ENCODE assay signal across 23 cellular contexts in the genomic region with DNA sequence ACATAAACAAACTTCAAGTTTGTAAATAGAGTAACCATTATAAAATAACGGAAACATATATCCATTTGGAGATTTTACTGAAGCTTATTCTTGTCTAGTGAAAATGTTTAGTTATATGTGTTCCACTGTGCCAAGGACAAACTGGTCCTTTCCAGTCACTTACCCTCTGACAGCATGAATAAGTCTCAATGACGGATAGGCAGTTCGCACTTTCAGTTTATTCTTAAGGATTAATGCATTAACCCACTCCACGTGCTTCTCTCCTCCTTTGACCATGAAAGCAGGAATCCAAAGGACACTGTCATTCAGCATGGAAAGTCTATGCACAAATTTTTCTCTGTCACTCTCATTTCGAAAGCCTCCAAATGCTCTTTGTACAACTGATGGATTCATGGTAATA. TPM values are rescaled to one million over a fixed set of nuclear protein-coding genes. Genes with fewer than 3 reads are reported as not detected.
DNase-seq lines count a peak whose midpoint lies in the region; ATAC-seq lines count a peak whose summit lies in the region.
"Had no signal": no experiment of that assay in that cellular context is flagged by ENCODE, and none has a peak within 500 bp of the region (broad histone marks: within the 10 kb centered on the region; RNA-seq: fewer than 3 reads in every experiment).

No MANE protein-coding gene starts in this region.

- H3K27ac Mint-ChIP-seq in activated naive CD8-positive, alpha-beta T cell, result peak overlapping the region; percentile 70
- no peak overlapping the region for H3K27ac Mint-ChIP-seq in activated naive CD8-positive, alpha-beta T cell treated with anti-CD3 and anti-CD28 coated beads, Interleukin-2, amount 50 U/mL, for 24 hours
- H3K27ac Mint-ChIP-seq in IgD-negative memory B cell, result peak overlapping the region; percentile 58 to 96 (median 81)
- peak overlapping the region; percentile 66 for H3K27ac Mint-ChIP-seq in activated T-helper 17 cell treated with anti-CD3 and anti-CD28 coated beads, Interleukin-2, amount 50 U/mL, for 72 hours
- H3K27ac Mint-ChIP-seq in stimulated activated memory B cell treated with anti-CD40 and anti-IgM and Interleukin-4, amounts not matched to agents 10 μg/mL and 1 μg/mL and 100 μg/mL, for 72 hours, result peak overlapping the region; percentile 81

- H3K36me3 Mint-ChIP-seq in activated naive CD8-positive, alpha-beta T cell, result peaks cover 19% of the 10 kb centered on the region
- peaks cover 46% of the 10 kb centered on the region for H3K36me3 Mint-ChIP-seq in activated naive CD8-positive, alpha-beta T cell treated with anti-CD3 and anti-CD28 coated beads, Interleukin-2, amount 50 U/mL, for 24 hours (ENCODE audit: low read depth)
- H3K36me3 Mint-ChIP-seq in IgD-negative memory B cell, result peaks cover 7% of the 10 kb centered on the region
- H3K36me3 Mint-ChIP-seq in activated T-helper 17 cell treated with anti-CD3 and anti-CD28 coated beads, Interleukin-2, amount 50 U/mL, for 72 hours (ENCODE audit: low read depth), result peaks cover 62% of the 10 kb centered on the region
- peaks cover 36% of the 10 kb centered on the region for H3K36me3 Mint-ChIP-seq in stimulated activated memory B cell treated with anti-CD40 and anti-IgM and Interleukin-4, amounts not matched to agents 10 μg/mL and 1 μg/mL and 100 μg/mL, for 72 hours

- no peak overlapping the region for H3K4me3 Mint-ChIP-seq in activated naive CD8-positive, alpha-beta T cell
- no peak overlapping the region for H3K4me3 Mint-ChIP-seq in activated naive CD8-positive, alpha-beta T cell treated with anti-CD3 and anti-CD28 coated beads, Interleukin-2, amount 50 U/mL, for 24 hours
- H3K4me3 Mint-ChIP-seq in IgD-negative memory B cell, result peak overlapping the region; percentile 76 to 92 (median 84)
- H3K4me3 Mint-ChIP-seq in activated T-helper 17 cell treated with anti-CD3 and anti-CD28 coated beads, Interleukin-2, amount 50 U/mL, for 72 hours, result peak overlapping the region; percentile 41
- H3K4me3 Mint-ChIP-seq in stimulated activated memory B cell treated with anti-CD40 and anti-IgM and Interleukin-4, amounts not matched to agents 10 μg/mL and 1 μg/mL and 100 μg/mL, for 72 hours, result peak overlapping the region; percentile 78
- H3K4me3 Mint-ChIP-seq: CD14-positive monocyte, neural crest cell, T-helper 17 cell had no signal

- H3K9me3 Mint-ChIP-seq in activated naive CD8-positive, alpha-beta T cell (ENCODE audit: low read depth), result peaks cover under 1% of the 10 kb centered on the region
- H3K9me3 Mint-ChIP-seq in activated naive CD8-positive, alpha-beta T cell treated with anti-CD3 and anti-CD28 coated beads, Interleukin-2, amount 50 U/mL, for 24 hours, result no peaks in the 10 kb centered on the region
- H3K9me3 Mint-ChIP-seq in IgD-negative memory B cell, result no peaks in the 10 kb centered on the region
- H3K9me3 Mint-ChIP-seq in activated T-helper 17 cell treated with anti-CD3 and anti-CD28 coated beads, Interleukin-2, amount 50 U/mL, for 72 hours, result no peaks in the 10 kb centered on the region
- no peaks in the 10 kb centered on the region for H3K9me3 Mint-ChIP-seq in stimulated activated memory B cell treated with anti-CD40 and anti-IgM and Interleukin-4, amounts not matched to agents 10 μg/mL and 1 μg/mL and 100 μg/mL, for 72 hours
- H3K9me3 Mint-ChIP-seq: CD14-positive monocyte, neural crest cell had no signal

- ATAC-seq in activated naive CD8-positive, alpha-beta T cell treated with anti-CD3 and anti-CD28 coated beads, Interleukin-2, amount 50 U/mL, for 24 hours, result no peak
- ATAC-seq in activated T-helper 17 cell treated with anti-CD3 and anti-CD28 coated beads, Interleukin-2, amount 50 U/mL, for 72 hours (replicated peaks), result no peak
- ATAC-seq in stimulated activated memory B cell treated with anti-CD40 and anti-IgM and Interleukin-4, amounts not matched to agents 10 μg/mL and 1 μg/mL and 100 μg/mL, for 72 hours, result no peak
- ATAC-seq: left ventricle myocardium superior, T-helper 17 cell had no signal

- no peak for DNase-seq in activated naive CD8-positive, alpha-beta T cell treated with anti-CD3 and anti-CD28 coated beads, Interleukin-2, amount 50 U/mL, for 24 hours
- no peak for DNase-seq in NOMO-1 treated with dmso at 0.1 percent for 144 hours (lab: John Stamatoyannopoulos, UW; ENCODE audit: unreplicated experiment)
- DNase-seq in epidermal melanocyte (ENCODE audit: insufficient read length, low spot score), result no peak
- no peak for DNase-seq in stimulated activated naive CD4-positive, alpha-beta T cell (lab: John Stamatoyannopoulos, UW)
- DNase-seq: activated CD8-positive, alpha-beta memory T cell treated with anti-CD3 and anti-CD28 coated beads for 24 hours; effector CD4-positive, alpha-beta T cell; erythroblast; foreskin fibroblast; left ventricle myocardium superior; NCI-H1105; NCI-H2029 treated with DMSO at 0.1 percent for 48 hours; NCI-H226; NCI-H774; Peyer's patch; posterior cingulate gyrus; T-helper 17 cell had no signal

- peaks cover 67% of the 10 kb centered on the region for H3K4me1 Mint-ChIP-seq in activated naive CD8-positive, alpha-beta T cell (ENCODE audit: low read depth)
- peaks cover 77% of the 10 kb centered on the region for H3K4me1 Mint-ChIP-seq in activated naive CD8-positive, alpha-beta T cell treated with anti-CD3 and anti-CD28 coated beads, Interleukin-2, amount 50 U/mL, for 24 hours
- peaks cover 48 to 61% (median 53%) of the 10 kb centered on the region in 3 donors for H3K4me1 Mint-ChIP-seq in IgD-negative memory B cell
- peaks cover 34% of the 10 kb centered on the region for H3K4me1 Mint-ChIP-seq in activated T-helper 17 cell treated with anti-CD3 and anti-CD28 coated beads, Interleukin-2, amount 50 U/mL, for 72 hours
- H3K4me1 Mint-ChIP-seq in stimulated activated memory B cell treated with anti-CD40 and anti-IgM and Interleukin-4, amounts not matched to agents 10 μg/mL and 1 μg/mL and 100 μg/mL, for 72 hours, result peaks cover 65% of the 10 kb centered on the region
- H3K4me1 Mint-ChIP-seq: neural crest cell had no signal

- H3K27me3 Mint-ChIP-seq in activated naive CD8-positive, alpha-beta T cell, result no peaks in the 10 kb centered on the region
- H3K27me3 Mint-ChIP-seq in activated naive CD8-positive, alpha-beta T cell treated with anti-CD3 and anti-CD28 coated beads, Interleukin-2, amount 50 U/mL, for 24 hours, result no peaks in the 10 kb centered on the region
- no peaks in the 10 kb centered on the region for H3K27me3 Mint-ChIP-seq in IgD-negative memory B cell
- H3K27me3 Mint-ChIP-seq in activated T-helper 17 cell treated with anti-CD3 and anti-CD28 coated beads, Interleukin-2, amount 50 U/mL, for 72 hours, result no peaks in the 10 kb centered on the region
- no peaks in the 10 kb centered on the region for H3K27me3 Mint-ChIP-seq in stimulated activated memory B cell treated with anti-CD40 and anti-IgM and Interleukin-4, amounts not matched to agents 10 μg/mL and 1 μg/mL and 100 μg/mL, for 72 hours
- H3K27me3 Mint-ChIP-seq: T-helper 17 cell had no signal

RNA-seq across cellular contexts. Expression of a gene that starts 47.1 kb away (rescaled TPM):
- polyA plus RNA-seq in IgD-negative memory B cell, result 24.2 TPM
- total RNA-seq in activated T-helper 17 cell treated with anti-CD3 and anti-CD28 coated beads, Interleukin-2, amount 50 U/mL, for 72 hours, result 10 to 100 TPM; 42.8 to 73.7 TPM
- total RNA-seq: SJSA1 had no signal

Comparison
In these comparisons a context has a peak if more than half of its experiments do, and no peak if none do; other contexts are left out.
1. H3K4me3 Mint-ChIP-seq: peak in IgD-negative memory B cell (4 of 4), activated T-helper 17 cell treated with anti-CD3 and anti-CD28 coated beads, Interleukin-2, amount 50 U/mL, for 72 hours (single experiment) and stimulated activated memory B cell treated with anti-CD40 and anti-IgM and Interleukin-4, amounts not matched to agents 10 μg/mL and 1 μg/mL and 100 μg/mL, for 72 hours (single experiment); none in activated naive CD8-positive, alpha-beta T cell (single experiment) and activated naive CD8-positive, alpha-beta T cell treated with anti-CD3 and anti-CD28 coated beads, Interleukin-2, amount 50 U/mL, for 24 hours (single experiment).